ENCODE assay signal across 15 cellular contexts in the genomic region with DNA sequence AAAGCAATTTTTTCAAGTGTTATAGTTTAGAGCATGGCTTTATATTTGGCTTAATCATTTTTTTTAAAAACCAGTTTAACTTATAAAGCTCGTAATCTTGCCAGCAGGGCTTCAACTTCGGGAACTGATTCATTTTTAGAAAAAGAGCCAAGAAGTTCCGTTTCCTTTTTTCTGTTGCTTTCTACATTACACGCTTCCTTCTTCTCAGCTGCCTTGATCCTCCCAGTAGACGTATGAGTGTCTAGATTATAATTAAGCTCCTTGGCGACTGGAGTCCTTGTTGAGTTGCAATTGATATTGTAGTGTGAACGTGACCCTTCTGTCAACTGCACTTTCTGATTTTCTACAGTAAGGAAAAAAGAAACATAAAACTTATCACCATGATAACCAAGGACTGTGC.
A peak's percentile ranks its signal among the peaks of the same experiment; 100 is the strongest.
DNase-seq lines count a peak whose midpoint lies in the region; ATAC-seq, FAIRE-seq and TF ChIP-seq lines count a peak whose summit lies in the region.
"Had no signal": no experiment of that assay in that cellular context is flagged by ENCODE, and none has a peak within 500 bp of the region (broad histone marks: within the 10 kb centered on the region; RNA-seq: fewer than 3 reads in every experiment).

No MANE protein-coding gene starts in this region.

- ATAC-seq in HG03159 (IDR thresholded peaks at IDR 0.05; ENCODE audit: unreplicated experiment) (peak; percentile 69), left lung (peak; percentile 58)

- intact Hi-C loops in left lung (cut with DNase I) = no loop called here

- peak; percentile 32 for FAIRE-seq in D721Med (lab: Jason Lieb, UNC)
- FAIRE-seq: urothelium cell line had no signal

- no peak for TF ChIP-seq POLR2A in erythroblast (IDR thresholded peaks at IDR 0.05; ENCODE audit: low read length)

- no peak for TF ChIP-seq CTCF in D721Med (IDR thresholded peaks at IDR 0.05; ENCODE audit: insufficient read depth, missing control alignments)
- no peak for TF ChIP-seq CTCF in astrocyte of the cerebellum (IDR thresholded peaks at IDR 0.05; ENCODE audit: low read depth, low read length, missing control alignments)
- TF ChIP-seq CTCF in left lung (IDR thresholded peaks at IDR 0.05) = no peak

- H3K27me3 ChIP-seq in left lung = no peaks in the 10 kb centered on the region
- H3K27me3 ChIP-seq: colonic mucosa, SJSA1 had no signal

- H3K4me1 ChIP-seq in left lung = peaks cover 0 to 5% of the 10 kb centered on the region in 2 donors
- H3K4me1 ChIP-seq: colonic mucosa, SJSA1 had no signal

- no peaks in the 10 kb centered on the region for H3K36me3 ChIP-seq in left lung
- H3K36me3 ChIP-seq: colonic mucosa had no signal

- H3K4me3 ChIP-seq in astrocyte of the cerebellum (ENCODE audit: low read depth, low read length) (no peak overlapping the region), left lung (no peak overlapping the region)
- H3K4me3 ChIP-seq: colonic mucosa, SJSA1 had no signal

- no peaks in the 10 kb centered on the region for H3K9me3 ChIP-seq in left lung
- H3K9me3 ChIP-seq: colonic mucosa, SJSA1 had no signal

- H3K27ac ChIP-seq in left lung = peak overlapping the region; percentile 20 to 48
- H3K27ac ChIP-seq: colonic mucosa, KMS-11, SJSA1 had no signal

- DNase-seq in D721Med (ENCODE audit: insufficient read length, low spot score) (peak; percentile 25), astrocyte of the cerebellum (ENCODE audit: low read depth) (peak; percentile 6), left lung (no peak), T1000 (lab: John Stamatoyannopoulos, UW) (no peak), SKM-1 (lab: John Stamatoyannopoulos, UW; ENCODE audit: unreplicated experiment) (no peak), erythroblast (lab: John Stamatoyannopoulos, UW) (no peak), SW 1271 (lab: John Stamatoyannopoulos, UW) (no peak)
- DNase-seq: activated CD4-positive, alpha-beta T cell treated with anti-CD3 and anti-CD28 coated beads, Interleukin-2, amount 10 ng/mL, durations not matched to agents 7 days and 5 days; activated effector memory CD4-positive, alpha-beta T cell treated with anti-CD3 and anti-CD28 coated beads, Interleukin-2, amount 50 U/mL, for 16 hours; colonic mucosa; NCI-H446 had no signal

- in situ Hi-C loops in astrocyte of the cerebellum (cut with HindIII; ENCODE audit: low sequenced_read_pairs) = no loop called here

Comparison
In these comparisons a context has a peak if more than half of its experiments do, and no peak if none do; other contexts are left out.
1. DNase-seq: peak in D721Med (single experiment) and astrocyte of the cerebellum (single experiment); none in left lung (0 of 2), T1000 (single experiment), SKM-1 (single experiment), erythroblast (0 of 2) and SW 1271 (0 of 2).